8 cellular contexts compared by ENCODE assay signal in the genomic region with DNA sequence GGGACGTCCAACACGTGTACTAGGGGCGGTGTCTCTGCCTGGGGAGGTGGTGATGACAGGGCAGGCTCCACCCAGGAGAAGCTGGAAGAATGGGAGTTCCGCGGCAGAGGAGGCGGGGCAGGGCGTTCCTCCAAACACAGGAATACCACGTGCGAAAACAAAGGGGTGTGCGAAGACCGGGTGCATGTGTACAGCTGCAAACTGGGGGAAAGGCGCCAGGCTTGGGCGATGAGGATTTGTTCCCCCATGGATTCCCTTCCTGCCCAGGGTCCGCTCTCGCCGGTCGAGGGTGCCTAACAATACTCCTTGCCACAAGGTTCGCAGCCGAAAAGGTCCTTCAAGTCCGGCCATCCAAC. TPM values are rescaled to one million over a fixed set of nuclear protein-coding genes. Genes with fewer than 3 reads are reported as not detected.
DNase-seq lines count a peak whose midpoint lies in the region; ATAC-seq, FAIRE-seq and TF ChIP-seq lines count a peak whose summit lies in the region.

No MANE protein-coding gene starts in this region.

- peak overlapping the region; percentile 74 for H3K27ac Mint-ChIP-seq in MCF 10A (ENCODE audit: low read depth, unreplicated experiment)

- ATAC-seq in HG02678 (IDR thresholded peaks at IDR 0.05; ENCODE audit: unreplicated experiment) (peak; percentile 7), HG02884 (IDR thresholded peaks at IDR 0.05; ENCODE audit: unreplicated experiment) (no peak)

- H3K27me3 Mint-ChIP-seq in MCF 10A (ENCODE audit: insufficient read depth, unreplicated experiment), result no peaks in the 10 kb centered on the region

- 0 to 2% (median 1%) methylated on average over 20 of the region's 20 CpGs for WGBS in small intestine, 3 donors

- H3K36me3 ChIP-seq in small intestine (ENCODE audit: control insufficient read depth in 2 of 2, insufficient read depth in 2 of 2, low read length in 2 of 2), result no peaks in the 10 kb centered on the region

- H3K4me3 ChIP-seq in small intestine (ENCODE audit: low read depth in 1 of 2, low read length in 2 of 2), result peak overlapping the region; percentile 31 to 91

- H3K9me3 ChIP-seq in small intestine (ENCODE audit: control insufficient read depth, low read depth), result no peaks in the 10 kb centered on the region

- FAIRE-seq in small intestine (lab: Jason Lieb, UNC), result no peak

- H3K36me3 Mint-ChIP-seq in MCF 10A (ENCODE audit: insufficient read depth, unreplicated experiment), result peaks cover 17% of the 10 kb centered on the region

- POLR2A ChIA-PET in MCF 10A (lab: Yijun Ruan, JAX), result interaction anchor here (0.5 to 4.4 kb wide), 14 partner anchors 9 to 382 kb away, joined by 3 to 50 read pairs (median 6); a partner anchor contains a TSS

- H3K4me1 Mint-ChIP-seq in MCF 10A (ENCODE audit: insufficient read depth, unreplicated experiment), result no peaks in the 10 kb centered on the region

- H3K9me3 Mint-ChIP-seq in MCF 10A (ENCODE audit: unreplicated experiment), result no peaks in the 10 kb centered on the region

- TF ChIP-seq CTCF in MCF 10A (IDR thresholded peaks at IDR 0.05; ENCODE audit: unreplicated experiment), result no peak

- H3K27ac ChIP-seq in small intestine (ENCODE audit: low read depth in 1 of 2, low read length in 1 of 2), result peak overlapping the region in 1 of 2 donors; percentile 39

- peak overlapping the region; percentile 97 for H3K4me3 Mint-ChIP-seq in MCF 10A (ENCODE audit: unreplicated experiment)

- BruUV-seq in MCF 10A (replicated peaks; lab: Mats Ljungman, UMichigan), result no TSS peak

- intact Hi-C loops in MCF 10A (cut with micrococcal nuclease), result loop anchor here (2.0 to 5.0 kb wide), 2 partner anchors 30 to 52 kb away; a partner anchor contains a TSS

- no peaks in the 10 kb centered on the region for H3K27me3 ChIP-seq in small intestine (ENCODE audit: control insufficient read depth in 2 of 2, insufficient read depth in 2 of 2, low read length in 2 of 2)

- no peaks in the 10 kb centered on the region for H3K4me1 ChIP-seq in small intestine (ENCODE audit: control insufficient read depth in 2 of 2, insufficient read depth in 1 of 2, low read depth in 1 of 2, low read length in 1 of 2)

- DNase-seq in ELF-1 (ENCODE audit: low read depth, low spot score) (peak; percentile 76), NCI-H1694 treated with DMSO at 0.1 percent for 48 hours (lab: John Stamatoyannopoulos, UW) (peak; percentile 77), T-helper 2 cell (peak; percentile 24 to 66 (median 44)), MCF 10A (ENCODE audit: unreplicated experiment) (peak; percentile 89), iPS-NIHi7 (ENCODE audit: extremely low spot score) (peak; percentile 60), small intestine (peak; percentile 91)

- CTCF ChIA-PET in MCF 10A (lab: Yijun Ruan, JAX), result interaction anchor here (1.0 to 1.3 kb wide), 2 partner anchors 12 to 13 kb away, joined by 3 to 5 read pairs; no protein-coding TSS in a partner anchor

RNA-seq across cellular contexts. Expression of a gene that starts 0.5 kb away (rescaled TPM):
- total RNA-seq in MCF 10A (2022), result 4.2 and 4.3 TPM in 2 replicates
- 1 to 10 TPM; 3.2 to 5.6 (median 3.4) TPM for polyA plus RNA-seq in small intestine

RNA-seq across cellular contexts. Expression of a gene that starts 53.8 kb away (rescaled TPM):
- total RNA-seq in MCF 10A (2022), result 40.9 and 42.1 TPM in 2 replicates
- 10 to 100 TPM in 1 of 3 donors, 1 to 10 TPM in 2; 6.3 to 13.8 (median 7.6) TPM for polyA plus RNA-seq in small intestine

RNA-seq across cellular contexts. Expression of a gene that starts 57.7 kb away (rescaled TPM):
- 5.1 and 7.1 TPM in 2 replicates for total RNA-seq in MCF 10A (2022)
- polyA plus RNA-seq in small intestine, result 1 to 10 TPM; 1.8 to 7.7 (median 2.2) TPM
